Comparison of ENCODE assay signal across 8 cellular contexts in the genomic region with DNA sequence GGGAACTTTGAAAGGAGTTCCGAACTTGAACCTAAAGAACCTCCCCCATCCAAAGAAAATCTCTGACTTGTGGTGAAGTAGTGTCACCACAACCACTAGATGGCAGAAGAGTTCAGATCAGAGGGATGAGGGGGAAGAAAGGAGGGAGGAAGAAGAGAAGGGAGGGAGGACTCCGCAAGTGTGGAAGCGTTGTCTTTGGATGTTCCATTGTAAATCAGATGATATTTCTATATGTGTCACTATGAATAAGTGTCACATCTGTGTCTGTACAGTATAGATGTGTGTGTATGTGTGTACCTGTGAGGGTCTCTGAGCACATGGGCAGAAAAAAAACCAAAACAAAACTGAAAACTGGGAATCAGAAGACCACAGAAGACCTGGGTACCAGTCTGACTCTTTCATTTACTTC. TPM values are rescaled to one million over a fixed set of nuclear protein-coding genes. Genes with fewer than 3 reads are reported as not detected.
DNase-seq lines count a peak whose midpoint lies in the region; ATAC-seq, FAIRE-seq and TF ChIP-seq lines count a peak whose summit lies in the region.

No MANE protein-coding gene starts in this region.

- CTCF ChIA-PET in activated CD8-positive, alpha-beta T cell treated with anti-CD3 and anti-CD28 coated beads, Interleukin-2, amount 10 ng/mL, durations not matched to agents 7 days and 5 days (lab: Charles Lee) = interaction anchor here (0.8 to 4.3 kb wide), 28 partner anchors 8 to 243 kb away, joined by 3 to 35 read pairs (median 5); a partner anchor contains a TSS

- H3K4me3 Mint-ChIP-seq in activated CD8-positive, alpha-beta T cell treated with anti-CD3 and anti-CD28 coated beads, Interleukin-2, amount 10 ng/mL, durations not matched to agents 7 days and 5 days = peak overlapping the region; percentile 9

- no peaks in the 10 kb centered on the region for H3K79me2 ChIP-seq in DND-41 (ENCODE audit: insufficient read depth, low read length)

- H3K27me3 Mint-ChIP-seq in activated CD8-positive, alpha-beta T cell treated with anti-CD3 and anti-CD28 coated beads, Interleukin-2, amount 10 ng/mL, durations not matched to agents 7 days and 5 days (ENCODE audit: low read depth) = no peaks in the 10 kb centered on the region

- intact Hi-C loops in pancreas (cut with DNase I) = loop anchor here in 1 of 3 donors (10.0 kb wide), 1 partner anchor 556 kb away; no protein-coding TSS in a partner anchor

- H3K27me3 ChIP-seq in DND-41 (ENCODE audit: insufficient read depth, low read length, poor library complexity) (no peaks in the 10 kb centered on the region), pancreas (no peaks in the 10 kb centered on the region)

- H3K4me1 ChIP-seq in DND-41 (ENCODE audit: insufficient read depth, low read length) = peaks cover 9% of the 10 kb centered on the region
- H3K4me1 ChIP-seq in pancreas = no peaks in the 10 kb centered on the region

- 0 to 4% methylated on average over 3 of the region's 3 CpGs for WGBS in pancreas, 2 donors

- H3K36me3 ChIP-seq in DND-41 (ENCODE audit: insufficient read depth, low read length) = no peaks in the 10 kb centered on the region
- no peaks in the 10 kb centered on the region for H3K36me3 ChIP-seq in pancreas

- H3K36me3 Mint-ChIP-seq in activated CD8-positive, alpha-beta T cell treated with anti-CD3 and anti-CD28 coated beads, Interleukin-2, amount 10 ng/mL, durations not matched to agents 7 days and 5 days (ENCODE audit: low read depth) = no peaks in the 10 kb centered on the region

- H4K20me1 ChIP-seq in DND-41 (ENCODE audit: insufficient read depth, low read length) = no peaks in the 10 kb centered on the region

- no peaks in the 10 kb centered on the region for H3K9me3 Mint-ChIP-seq in activated CD8-positive, alpha-beta T cell treated with anti-CD3 and anti-CD28 coated beads, Interleukin-2, amount 10 ng/mL, durations not matched to agents 7 days and 5 days (ENCODE audit: insufficient read depth)

- POLR2A ChIA-PET in activated CD8-positive, alpha-beta T cell treated with anti-CD3 and anti-CD28 coated beads, Interleukin-2, amount 10 ng/mL, durations not matched to agents 7 days and 5 days (lab: Charles Lee) = interaction anchor here (0.7 kb wide), 1 partner anchor 28 kb away, joined by 3 read pairs; a partner anchor contains a TSS

- no peak overlapping the region for H3K27ac Mint-ChIP-seq in activated CD8-positive, alpha-beta T cell treated with anti-CD3 and anti-CD28 coated beads, Interleukin-2, amount 10 ng/mL, durations not matched to agents 7 days and 5 days

- DNase-seq in DND-41 = peak; percentile 53
- peak; percentile 67 for DNase-seq in HS-27A (ENCODE audit: low read depth)
- DNase-seq in NCI-H774 (lab: John Stamatoyannopoulos, UW) = peak; percentile 58
- peak; percentile 66 for DNase-seq in activated CD8-positive, alpha-beta T cell treated with anti-CD3 and anti-CD28 coated beads, Interleukin-2, amount 10 ng/mL, durations not matched to agents 7 days and 5 days
- peak; percentile 83 for DNase-seq in germinal center (ENCODE audit: low spot score)
- DNase-seq in pancreas = peak in 1 of 6 donors; percentile 17

- no peak for FAIRE-seq in pancreas (lab: Jason Lieb, UNC)

- peak overlapping the region; percentile 28; the same call in 1 of the 2 replicates for H3K4me2 ChIP-seq in DND-41 (ENCODE audit: insufficient read depth, low read length)

- peak overlapping the region; percentile 23; the same call in 1 of the 2 replicates for H2AFZ ChIP-seq in DND-41 (ENCODE audit: low read depth, low read length)

- peaks cover 10% of the 10 kb centered on the region for H3K4me1 Mint-ChIP-seq in activated CD8-positive, alpha-beta T cell treated with anti-CD3 and anti-CD28 coated beads, Interleukin-2, amount 10 ng/mL, durations not matched to agents 7 days and 5 days (ENCODE audit: low read depth)

- H3K9ac ChIP-seq in DND-41 (ENCODE audit: low read depth, low read length) = no peak overlapping the region

- ATAC-seq in DND-41 (ENCODE audit: insufficient read depth, low read depth) (peak; percentile 88), pancreas (peak; percentile 83 to 97 (median 88)), HG03196 (IDR thresholded peaks at IDR 0.05; ENCODE audit: unreplicated experiment) (no peak), HG03342 (IDR thresholded peaks at IDR 0.05; ENCODE audit: unreplicated experiment) (no peak)
- ATAC-seq in activated CD8-positive, alpha-beta T cell treated with anti-CD3 and anti-CD28 coated beads, Interleukin-2, amount 10 ng/mL, durations not matched to agents 7 days and 5 days = peak; percentile 75

- H3K27ac ChIP-seq in DND-41 (ENCODE audit: low read length) (no peak overlapping the region), pancreas (no peak overlapping the region)

- TF ChIP-seq CTCF in DND-41 (IDR thresholded peaks at IDR 0.05; ENCODE audit: borderline replicate concordance, extremely low read depth, low read length, poor library complexity, severe bottlenecking) (peak; percentile 92), pancreas (IDR thresholded peaks at IDR 0.05) (peak; percentile 49 to 67 (median 59))

- H3K9me3 ChIP-seq in DND-41 (ENCODE audit: insufficient read depth, low read length, severe bottlenecking) (no peaks in the 10 kb centered on the region), pancreas (no peaks in the 10 kb centered on the region)

- H3K4me3 ChIP-seq in DND-41 (ENCODE audit: low read depth in 1 of 2, low read length in 2 of 2) (peak overlapping the region in 1 of 2 experiments; percentile 4; a peak in 1 of 4 replicates), pancreas (no peak overlapping the region)

RNA-seq across cellular contexts. Expression of a gene that starts 16.9 kb away (rescaled TPM):
- 1 to 10 TPM; 3.7 to 4.5 TPM for total RNA-seq in activated CD8-positive, alpha-beta T cell treated with anti-CD3 and anti-CD28 coated beads, Interleukin-2, amount 10 ng/mL, durations not matched to agents 7 days and 5 days
- 1 to 10 TPM; 1.9 to 5.8 (median 4.5) TPM for total RNA-seq in pancreas
- polyA plus RNA-seq in pancreas = 1 to 10 TPM; 1.9 to 2.7 TPM

RNA-seq across cellular contexts. Expression of a gene that starts 27.8 kb away (rescaled TPM):
- 10 to 100 TPM; 41.2 to 43.5 TPM for total RNA-seq in activated CD8-positive, alpha-beta T cell treated with anti-CD3 and anti-CD28 coated beads, Interleukin-2, amount 10 ng/mL, durations not matched to agents 7 days and 5 days
- 10 to 100 TPM; 11.8 to 19.8 (median 13.5) TPM for total RNA-seq in pancreas
- 10 to 100 TPM; 11.0 to 25.0 TPM for polyA plus RNA-seq in pancreas

Comparison
In these comparisons a context has a peak if more than half of its experiments do, and no peak if none do; other contexts are left out.
1. ATAC-seq: peak in DND-41 (single experiment), activated CD8-positive, alpha-beta T cell treated with anti-CD3 and anti-CD28 coated beads, Interleukin-2, amount 10 ng/mL, durations not matched to agents 7 days and 5 days (single experiment) and pancreas (4 of 4); none in HG03196 (single experiment) and HG03342 (single experiment).